In genomic region chr2:10301946-10302478, GRCh38 we compare ENCODE assay signal across 8 cellular contexts. TPM values are rescaled to one million over a fixed set of nuclear protein-coding genes. Genes with fewer than 3 reads are reported as not detected.
A peak's percentile ranks its signal among the peaks of the same experiment; 100 is the strongest.
DNase-seq lines count a peak whose midpoint lies in the region; ATAC-seq and TF ChIP-seq lines count a peak whose summit lies in the region.

No MANE protein-coding gene starts in this region.

- H3K36me3 Mint-ChIP-seq in chondrocyte (ENCODE audit: low read depth) (no peaks in the 10 kb centered on the region), nephron progenitor cell (ENCODE audit: low read depth) (peaks cover 6% of the 10 kb centered on the region)

- no peaks in the 10 kb centered on the region for H3K27me3 Mint-ChIP-seq in chondrocyte (ENCODE audit: low read depth)
- peaks cover 40% of the 10 kb centered on the region for H3K27me3 Mint-ChIP-seq in nephron progenitor cell (ENCODE audit: low read depth, poor library complexity)

- no peak overlapping the region for H3K27ac Mint-ChIP-seq in chondrocyte (ENCODE audit: unreplicated experiment)
- no peak overlapping the region for H3K27ac Mint-ChIP-seq in nephron progenitor cell

- ATAC-seq in HG02840 (IDR thresholded peaks at IDR 0.05; ENCODE audit: low FRiP score, unreplicated experiment) = no peak

- H3K9me3 Mint-ChIP-seq in chondrocyte (ENCODE audit: low read depth) (peaks cover 4% of the 10 kb centered on the region), nephron progenitor cell (peaks cover 16% of the 10 kb centered on the region)

- H3K4me1 Mint-ChIP-seq in chondrocyte (ENCODE audit: low read depth) (peaks cover 16% of the 10 kb centered on the region), nephron progenitor cell (peaks cover 48% of the 10 kb centered on the region)

- H3K4me3 Mint-ChIP-seq in chondrocyte (ENCODE audit: unreplicated experiment) = peak overlapping the region; percentile 54
- peak overlapping the region; percentile 58 for H3K4me3 Mint-ChIP-seq in nephron progenitor cell

- no peak for TF ChIP-seq CTCF in chondrocyte (IDR thresholded peaks at IDR 0.05)
- TF ChIP-seq CTCF in nephron progenitor cell (IDR thresholded peaks at IDR 0.05) = no peak

- DNase-seq in COLO668 (lab: John Stamatoyannopoulos, UW; ENCODE audit: unreplicated experiment) (peak; percentile 27), NCI-H146 (lab: John Stamatoyannopoulos, UW) (peak; percentile 79), chondrocyte (ENCODE audit: low spot score) (no peak), nephron progenitor cell (no peak), putamen (ENCODE audit: low spot score) (no peak), NCI-H526 treated with DMSO at 0.1 percent for 48 hours (lab: John Stamatoyannopoulos, UW) (no peak), occipital lobe (lab: John Stamatoyannopoulos, UW) (no peak)

RNA-seq across cellular contexts. Expression of gene HPCAL1, which starts 0.7 kb away (rescaled TPM):
- total RNA-seq in chondrocyte (18.7 to 44.0 TPM (median 19.3 TPM) in 3 replicates), occipital lobe (19.0 TPM)

Comparison
In these comparisons a context has a peak if more than half of its experiments do, and no peak if none do; other contexts are left out.
1. DNase-seq: peak in COLO668 (single experiment) and NCI-H146 (single experiment); none in chondrocyte (single experiment), nephron progenitor cell (single experiment), putamen (single experiment), NCI-H526 treated with DMSO at 0.1 percent for 48 hours (single experiment) and occipital lobe (single experiment).